Comparison of ENCODE assay signal across 8 cellular contexts in genomic region chr1:40877681-40878080, GRCh38. TPM values are rescaled to one million over a fixed set of nuclear protein-coding genes. Genes with fewer than 3 reads are reported as not detected.
DNase-seq lines count a peak whose midpoint lies in the region; TF ChIP-seq lines count a peak whose summit lies in the region.

No MANE protein-coding gene starts in this region.

- BruUV-seq in mammary epithelial cell (replicated peaks; lab: Mats Ljungman, UMichigan) = no TSS peak
- BruUV-seq in OCI-LY7 (replicated peaks; lab: Mats Ljungman, UMichigan) = no TSS peak

- no peak for TF ChIP-seq CTCF in mammary epithelial cell (conservative IDR thresholded peaks at IDR 0.05 in 1 of 2, IDR thresholded peaks at IDR 0.05 in 1 of 2; ENCODE audit: extremely low read depth in 1 of 2, insufficient read depth in 1 of 2, low read depth in 1 of 2, low read length in 2 of 2)
- no peak for TF ChIP-seq CTCF in OCI-LY7 (conservative IDR thresholded peaks at IDR 0.05; ENCODE audit: low read length)

- H4K20me1 ChIP-seq in mammary epithelial cell (ENCODE audit: insufficient read depth, low read length) (no peaks in the 10 kb centered on the region), OCI-LY7 (ENCODE audit: insufficient read depth, low read length) (no peaks in the 10 kb centered on the region)

- dilution Hi-C loops in mammary epithelial cell (cut with HindIII; ENCODE audit: low sequenced_read_pairs) = no loop called here

- 0% methylated on average over 4 of the region's 4 CpGs for WGBS in mammary epithelial cell (ENCODE audit: low coverage, missing lambda C conversion rate)

- H3K27ac ChIP-seq in mammary epithelial cell (ENCODE audit: insufficient read depth, low read depth, low read length) (peak overlapping the region; percentile 89), OCI-LY7 (ENCODE audit: low read depth, low read length, poor library complexity, severe bottlenecking) (no peak overlapping the region)

- no peaks in the 10 kb centered on the region for H3K9me2 ChIP-seq in OCI-LY7 (ENCODE audit: insufficient read depth, low read length)

- peaks cover 72% of the 10 kb centered on the region for H3K4me1 ChIP-seq in mammary epithelial cell (ENCODE audit: insufficient read depth, low read length)
- H3K4me1 ChIP-seq in OCI-LY7 (ENCODE audit: insufficient read depth, low read length, poor library complexity, severe bottlenecking) = no peaks in the 10 kb centered on the region

- H3K4me3 ChIP-seq in mammary epithelial cell (replicated peaks in 1 of 3; ENCODE audit: insufficient read depth in 1 of 3, low read depth in 2 of 3, low read length in 3 of 3) = no peak overlapping the region
- no peak overlapping the region for H3K4me3 ChIP-seq in OCI-LY7 (ENCODE audit: low read depth, low read length, poor library complexity, severe bottlenecking)

- no peaks in the 10 kb centered on the region for H3K27me3 ChIP-seq in mammary epithelial cell (ENCODE audit: insufficient read depth, low read length)

- intact Hi-C loops in mammary epithelial cell (cut with micrococcal nuclease) = loop anchor here (1.0 kb wide), 1 partner anchor 9 kb away; no protein-coding TSS in a partner anchor
- intact Hi-C loops in OCI-LY7 (cut with micrococcal nuclease; ENCODE audit: unreplicated experiment) = no loop called here

- CTCF ChIA-PET in mammary epithelial cell (lab: Charles Lee; ENCODE audit: low non-redundant PET) = interaction anchor here (0.8 kb wide), 1 partner anchor 40 kb away, joined by 4 read pairs; no protein-coding TSS in a partner anchor
- CTCF ChIA-PET in OCI-LY7 (lab: Charles Lee; ENCODE audit: unreplicated experiment) = no interaction called here

- H3K4me2 ChIP-seq in mammary epithelial cell (ENCODE audit: insufficient read depth, low read depth, low read length) (peak overlapping the region; percentile 31), OCI-LY7 (ENCODE audit: low read length) (no peak overlapping the region)

- H3K9ac ChIP-seq in mammary epithelial cell (ENCODE audit: insufficient read depth, low read length) = peak overlapping the region; percentile 70

- in situ Hi-C loops in mammary epithelial cell (cut with MboI; ENCODE audit: low sequenced_read_pairs in 2 of 2) = no loop called here

- H3K9me3 ChIP-seq in mammary epithelial cell (replicated peaks; ENCODE audit: insufficient read depth, low read length) (no peaks in the 10 kb centered on the region), OCI-LY7 (ENCODE audit: low read length) (peaks cover 4% of the 10 kb centered on the region; the same call in 1 of the 2 replicates)

- DNase-seq in GOT3 (lab: John Stamatoyannopoulos, UW) (peak; percentile 41), NCI-H2196 (lab: John Stamatoyannopoulos, UW; ENCODE audit: unreplicated experiment) (peak; percentile 55), mammary epithelial cell (peak; percentile 93), medulla oblongata (ENCODE audit: extremely low spot score) (peak; percentile 18), HT-29 (ENCODE audit: low spot score) (no peak), NCI-H345 (lab: John Stamatoyannopoulos, UW) (no peak), OCI-LY7 (ENCODE audit: low spot score) (no peak), GM19240 (ENCODE audit: insufficient read length, low spot score) (no peak)

- H2AFZ ChIP-seq in mammary epithelial cell (ENCODE audit: low read depth, low read length) (peak overlapping the region; percentile 65), OCI-LY7 (ENCODE audit: low read length) (no peak overlapping the region)

- H3K36me3 ChIP-seq in mammary epithelial cell (ENCODE audit: insufficient read depth, low read length) (no peaks in the 10 kb centered on the region), OCI-LY7 (ENCODE audit: insufficient read depth, low read length) (no peaks in the 10 kb centered on the region)

- H3K79me2 ChIP-seq in mammary epithelial cell (ENCODE audit: insufficient read depth, low read length) = no peaks in the 10 kb centered on the region
- no peaks in the 10 kb centered on the region for H3K79me2 ChIP-seq in OCI-LY7 (ENCODE audit: insufficient read depth, low read depth, low read length)

- POLR2A ChIA-PET in OCI-LY7 (lab: Charles Lee) = no interaction called here

RNA-seq across cellular contexts. Expression of gene CITED4, which starts 15.5 kb away (rescaled TPM):
- 100 to 1,000 TPM in 1 of 2 donors, 10 to 100 TPM in 1; 54.8 to 140 TPM for total RNA-seq in mammary epithelial cell
- 27.5 TPM for polyA plus RNA-seq in mammary epithelial cell
- 24.0 TPM for polyA minus RNA-seq in mammary epithelial cell
- total RNA-seq in HT-29 (2014; rRNA removed; shearing (Covaris generic)) = 3.1 and 6.4 TPM in 2 replicates
- total RNA-seq in OCI-LY7 (2014; rRNA removed; shearing (Covaris generic)) = 2.0 TPM in 1 of 2 replicates, not detected in the other
- not detected in 2 replicates for total RNA-seq in OCI-LY7 (2022)

Comparison
In these comparisons a context has a peak if more than half of its experiments do, and no peak if none do; other contexts are left out.
1. DNase-seq: peak in GOT3 (single experiment), NCI-H2196 (single experiment), mammary epithelial cell (single experiment) and medulla oblongata (single experiment); none in HT-29 (single experiment), NCI-H345 (single experiment), OCI-LY7 (single experiment) and GM19240 (single experiment).